19 cellular contexts compared by ENCODE assay signal in the genomic region with DNA sequence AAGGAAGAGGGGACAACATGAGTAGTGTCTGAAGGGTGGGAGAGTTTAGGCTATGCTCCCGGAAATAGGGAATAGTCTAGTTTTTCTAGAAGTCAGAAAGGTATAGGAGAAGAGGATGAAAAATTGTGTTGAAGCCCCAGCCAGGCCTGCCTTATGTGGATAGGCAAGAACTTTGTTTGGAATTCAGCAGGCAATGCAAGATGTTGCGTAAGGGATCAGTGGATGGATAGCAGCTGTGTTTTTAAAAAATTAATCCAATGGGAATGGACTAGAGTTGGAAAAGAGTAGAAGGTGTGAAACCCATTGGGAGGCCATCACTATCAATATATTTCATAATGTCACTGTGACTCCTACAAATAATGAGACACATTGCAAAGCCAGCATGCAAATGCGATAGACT.
A peak's percentile ranks its signal among the peaks of the same experiment; 100 is the strongest.
DNase-seq lines count a peak whose midpoint lies in the region; ATAC-seq and TF ChIP-seq lines count a peak whose summit lies in the region.
"Had no signal": no experiment of that assay in that cellular context is flagged by ENCODE, and none has a peak within 500 bp of the region (broad histone marks: within the 10 kb centered on the region; RNA-seq: fewer than 3 reads in every experiment).

No MANE protein-coding gene starts in this region.

- H3K4ac ChIP-seq in mesenchymal stem cell (ENCODE audit: low read depth in 1 of 2, low read length in 2 of 2) = no peak overlapping the region

- H3K36me3 ChIP-seq in adipocyte (ENCODE audit: control insufficient read depth, insufficient read depth, low read length, severe bottlenecking) (no peaks in the 10 kb centered on the region), mesenchymal stem cell (ENCODE audit: control insufficient read depth in 1 of 2, insufficient read depth in 2 of 2, low read depth in 1 of 2, low read length in 2 of 2) (no peaks in the 10 kb centered on the region), BE2C (no peaks in the 10 kb centered on the region)
- H3K36me3 ChIP-seq: HAP-1, MG63 had no signal

- H3K14ac ChIP-seq in mesenchymal stem cell (ENCODE audit: low read length in 2 of 2) = no peak overlapping the region

- H3K18ac ChIP-seq in mesenchymal stem cell (ENCODE audit: low read depth in 1 of 2, low read length in 2 of 2) = no peak overlapping the region

- H3K4me3 ChIP-seq in AG10803 (ENCODE audit: low read length) (no peak overlapping the region), adipocyte (ENCODE audit: low read length) (no peak overlapping the region), fibroblast of pulmonary artery (replicated peaks; ENCODE audit: low read depth, low read length) (no peak overlapping the region), mesenchymal stem cell (ENCODE audit: insufficient read depth in 1 of 2, low read depth in 1 of 2, low read length in 2 of 2) (no peak overlapping the region), BE2C (ENCODE audit: low read depth, low read length) (no peak overlapping the region)
- H3K4me3 ChIP-seq: HAP-1, MG63 had no signal

- H3K27ac ChIP-seq in mesenchymal stem cell (ENCODE audit: low read length, poor library complexity, severe bottlenecking) = no peak overlapping the region
- H3K27ac ChIP-seq: HL-60 had no signal

- H2BK15ac ChIP-seq in mesenchymal stem cell (ENCODE audit: low read depth, poor library complexity, severe bottlenecking) = no peak overlapping the region

- H2BK120ac ChIP-seq in mesenchymal stem cell (ENCODE audit: low read depth, low read length) = no peak overlapping the region

- no peak for ATAC-seq in GM21717 (IDR thresholded peaks at IDR 0.05; ENCODE audit: unreplicated experiment)
- ATAC-seq: Panc1 had no signal

- TF ChIP-seq CTCF in AG10803 (conservative IDR thresholded peaks at IDR 0.05; ENCODE audit: low read length) (no peak), fibroblast of pulmonary artery (IDR thresholded peaks at IDR 0.05; ENCODE audit: low read length, missing control alignments) (no peak), BE2C (IDR thresholded peaks at IDR 0.05; ENCODE audit: low read depth, low read length) (no peak)

- H4K91ac ChIP-seq in mesenchymal stem cell (ENCODE audit: low read length) = no peak overlapping the region

- no peak overlapping the region for H3K23ac ChIP-seq in mesenchymal stem cell (ENCODE audit: low read length in 2 of 2)

- peaks cover 15% of the 10 kb centered on the region for H3K79me1 ChIP-seq in mesenchymal stem cell (replicated peaks; ENCODE audit: low read length, poor library complexity, severe bottlenecking)

- H2AK5ac ChIP-seq in mesenchymal stem cell (ENCODE audit: low read length, severe bottlenecking) = no peak overlapping the region

- no peak overlapping the region for H4K8ac ChIP-seq in mesenchymal stem cell (ENCODE audit: low read length)

- H3K27me3 ChIP-seq in adipocyte (replicated peaks; ENCODE audit: control insufficient read depth, insufficient read depth, low read length) = no peaks in the 10 kb centered on the region
- H3K27me3 ChIP-seq in mesenchymal stem cell (ENCODE audit: control insufficient read depth in 1 of 2, insufficient read depth in 1 of 2, low read length in 2 of 2) = no peaks in the 10 kb centered on the region
- H3K27me3 ChIP-seq in BE2C = no peaks in the 10 kb centered on the region
- H3K27me3 ChIP-seq: MG63 had no signal

- H3K9ac ChIP-seq in adipocyte (ENCODE audit: low read length) (no peak overlapping the region), mesenchymal stem cell (ENCODE audit: low read length) (no peak overlapping the region)

- H2AFZ ChIP-seq in mesenchymal stem cell (ENCODE audit: low read depth, low read length) = no peak overlapping the region

- 90% methylated on average over 3 of the region's 3 CpGs for WGBS in mesenchymal stem cell

- H3K4me1 ChIP-seq in adipocyte (ENCODE audit: control insufficient read depth, insufficient read depth, low read length) (peaks cover 4% of the 10 kb centered on the region), mesenchymal stem cell (ENCODE audit: control insufficient read depth, insufficient read depth, low read depth, low read length) (no peaks in the 10 kb centered on the region), BE2C (no peaks in the 10 kb centered on the region)
- H3K4me1 ChIP-seq: HAP-1 had no signal

- H2BK12ac ChIP-seq in mesenchymal stem cell (ENCODE audit: low read length in 2 of 2) = no peak overlapping the region

- H2BK5ac ChIP-seq in mesenchymal stem cell (ENCODE audit: low read depth, low read length, poor library complexity, severe bottlenecking) = no peak overlapping the region

- DNase-seq in AG10803 (ENCODE audit: low read depth) (peak; percentile 54), adipocyte (ENCODE audit: low read depth) (peak; percentile 42), fibroblast of pulmonary artery (ENCODE audit: low read depth) (peak; percentile 51), mesenchymal stem cell (peak; percentile 27), kidney glomerular epithelial cell (lab: John Stamatoyannopoulos, UW) (no peak), BE2C (no peak)
- DNase-seq: DMS79 treated with DMSO at 0.1 percent for 48 hours, Kasumi-1, MG63, NCI-H1048, NCI-H1436 treated with DMSO at 0.1 percent for 48 hours, NCI-H2081, NCI-H2171 treated with DMSO at 0.1 percent for 48 hours, NCI-H446 treated with DMSO at 0.1 percent for 48 hours, NCI-H69 had no signal

- H3K9me3 ChIP-seq in adipocyte (ENCODE audit: control insufficient read depth, low read length) (no peaks in the 10 kb centered on the region), mesenchymal stem cell (ENCODE audit: control insufficient read depth, low read length) (no peaks in the 10 kb centered on the region), BE2C (no peaks in the 10 kb centered on the region)
- H3K9me3 ChIP-seq: HAP-1, MG63 had no signal

- no peak overlapping the region for H3K4me2 ChIP-seq in mesenchymal stem cell (ENCODE audit: low read length, poor library complexity, severe bottlenecking)

Comparison
In these comparisons a context has a peak if more than half of its experiments do, and no peak if none do; other contexts are left out.
1. DNase-seq: peak in AG10803 (single experiment), adipocyte (single experiment), fibroblast of pulmonary artery (single experiment) and mesenchymal stem cell (single experiment); none in kidney glomerular epithelial cell (single experiment) and BE2C (single experiment).